Comparison of ENCODE assay signal across 9 cellular contexts in the genomic region with DNA sequence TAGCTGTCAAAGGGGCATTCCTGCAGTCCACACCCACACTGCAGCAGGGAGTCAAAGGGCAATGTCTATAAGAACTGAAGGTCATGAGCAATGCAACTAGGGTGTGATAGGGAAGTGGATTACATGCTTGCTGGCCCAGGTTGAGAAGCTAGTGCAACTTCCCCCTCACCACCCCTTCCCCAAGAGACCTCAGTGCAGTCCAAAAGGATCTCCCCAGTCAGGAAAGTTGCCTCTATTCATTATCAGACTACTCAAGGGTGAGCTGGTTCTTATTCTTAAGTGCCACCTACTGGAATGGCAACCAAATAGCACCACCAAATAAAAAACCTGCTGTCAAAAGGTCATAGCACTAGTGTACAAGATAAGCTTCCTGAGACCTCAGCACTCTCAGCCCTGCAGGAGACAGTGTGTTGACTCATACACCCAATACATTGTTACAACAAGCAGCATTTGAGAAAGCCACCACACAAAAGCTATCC. TPM values are rescaled to one million over a fixed set of nuclear protein-coding genes. Genes with fewer than 3 reads are reported as not detected.
DNase-seq lines count a peak whose midpoint lies in the region; ATAC-seq and TF ChIP-seq lines count a peak whose summit lies in the region.
"Had no signal": no experiment of that assay in that cellular context is flagged by ENCODE, and none has a peak within 500 bp of the region (broad histone marks: within the 10 kb centered on the region; RNA-seq: fewer than 3 reads in every experiment).

No MANE protein-coding gene starts in this region.

- H3K27ac Mint-ChIP-seq in neural progenitor cell (no peak overlapping the region), osteocyte (ENCODE audit: unreplicated experiment) (no peak overlapping the region)
- H3K27ac Mint-ChIP-seq: T-helper 1 cell treated with Interleukin-12 subunit alpha and Interleukin-12 subunit beta and Interleukin-4 antibody, amounts not matched to agents 30 μg/mL and 1 μg/mL, for 36 hours had no signal

- H3K36me3 Mint-ChIP-seq in neural progenitor cell (peaks cover 9% of the 10 kb centered on the region), osteocyte (ENCODE audit: unreplicated experiment) (peaks cover 19% of the 10 kb centered on the region)

- H3K4me3 ChIP-seq in SU-DHL-6 (ENCODE audit: insufficient read depth, low read length, poor library complexity, severe bottlenecking) (no peak overlapping the region), neural progenitor cell (no peak overlapping the region), coronary artery (no peak overlapping the region)

- H3K79me2 ChIP-seq in SU-DHL-6 (ENCODE audit: insufficient read depth, low read length) (no peaks in the 10 kb centered on the region), neural progenitor cell (ENCODE audit: low read depth) (no peaks in the 10 kb centered on the region)

- H3K4me1 ChIP-seq in neural progenitor cell = peaks cover 19% of the 10 kb centered on the region

- H4K20me1 ChIP-seq in SU-DHL-6 (ENCODE audit: low read depth, low read length) = peaks cover 8% of the 10 kb centered on the region; the same call in 1 of the 2 replicates
- H4K20me1 ChIP-seq in neural progenitor cell (ENCODE audit: low read depth) = peaks cover 17% of the 10 kb centered on the region

- ATAC-seq in GM18519 (IDR thresholded peaks at IDR 0.05; ENCODE audit: low FRiP score, unreplicated experiment) = peak; percentile 92
- peak; percentile 64 for ATAC-seq in HG03280 (IDR thresholded peaks at IDR 0.05; ENCODE audit: unreplicated experiment)

- H3K27me3 Mint-ChIP-seq in neural progenitor cell (ENCODE audit: insufficient read depth, low read depth) (peaks cover 3% of the 10 kb centered on the region), osteocyte (ENCODE audit: unreplicated experiment) (no peaks in the 10 kb centered on the region)

- H3K9ac ChIP-seq in SU-DHL-6 (ENCODE audit: low read length) (no peak overlapping the region), neural progenitor cell (no peak overlapping the region)

- H3K4me1 Mint-ChIP-seq in neural progenitor cell (peaks cover 12% of the 10 kb centered on the region), osteocyte (ENCODE audit: unreplicated experiment) (no peaks in the 10 kb centered on the region)

- H3K4me2 ChIP-seq in SU-DHL-6 (ENCODE audit: low read depth, low read length, poor library complexity, severe bottlenecking) (no peak overlapping the region), neural progenitor cell (no peak overlapping the region)

- H3K36me3 ChIP-seq in SU-DHL-6 (ENCODE audit: low read length) = no peaks in the 10 kb centered on the region
- no peaks in the 10 kb centered on the region for H3K36me3 ChIP-seq in neural progenitor cell

- DNase-seq in neural progenitor cell (ENCODE audit: low spot score) (peak; percentile 12), osteocyte (ENCODE audit: extremely low spot score, unreplicated experiment) (no peak), cortex of kidney (lab: John Stamatoyannopoulos, UW) (no peak), coronary artery (ENCODE audit: low spot score) (no peak)
- DNase-seq in stimulated activated CD4-positive, alpha-beta T cell treated with anti-CD3 and anti-CD28 coated beads, Interleukin-2, amount 100 ng/mL, for 24 hours = no peak

- H3K27me3 ChIP-seq in SU-DHL-6 (ENCODE audit: low read length) (no peaks in the 10 kb centered on the region), neural progenitor cell (no peaks in the 10 kb centered on the region)

- H2AFZ ChIP-seq in SU-DHL-6 (ENCODE audit: low read depth, low read length, severe bottlenecking) = no peak overlapping the region
- no peak overlapping the region for H2AFZ ChIP-seq in neural progenitor cell (replicated peaks)

- TF ChIP-seq CTCF in SU-DHL-6 (IDR thresholded peaks at IDR 0.05; ENCODE audit: insufficient read depth, low read length, poor library complexity, severe bottlenecking) = peak; percentile 67
- peak; percentile 41 for TF ChIP-seq CTCF in neural progenitor cell (IDR thresholded peaks at IDR 0.05)
- no peak for TF ChIP-seq CTCF in osteocyte (IDR thresholded peaks at IDR 0.05)
- TF ChIP-seq CTCF in coronary artery (IDR thresholded peaks at IDR 0.05) = no peak

- H3K9me2 ChIP-seq in SU-DHL-6 (replicated peaks; ENCODE audit: insufficient read depth, low read length) = no peaks in the 10 kb centered on the region

- H3K9me3 Mint-ChIP-seq in neural progenitor cell (peaks cover 49% of the 10 kb centered on the region), osteocyte (ENCODE audit: unreplicated experiment) (peaks cover 34% of the 10 kb centered on the region)

- H3F3A ChIP-seq in SU-DHL-6 (ENCODE audit: insufficient read depth) (no peaks in the 10 kb centered on the region), neural progenitor cell (ENCODE audit: low read depth) (peaks cover 13% of the 10 kb centered on the region)

- H3K4me3 Mint-ChIP-seq in neural progenitor cell (no peak overlapping the region), osteocyte (ENCODE audit: unreplicated experiment) (no peak overlapping the region)
- H3K4me3 Mint-ChIP-seq: T-helper 1 cell treated with Interleukin-12 subunit alpha and Interleukin-12 subunit beta and Interleukin-4 antibody, amounts not matched to agents 30 μg/mL and 1 μg/mL, for 36 hours had no signal

- no peaks in the 10 kb centered on the region for H3K9me3 ChIP-seq in SU-DHL-6 (ENCODE audit: insufficient read depth, low read length)
- peaks cover 8% of the 10 kb centered on the region for H3K9me3 ChIP-seq in neural progenitor cell (ENCODE audit: low read depth)

- no peak overlapping the region for H3K27ac ChIP-seq in SU-DHL-6 (ENCODE audit: low read depth, low read length)
- H3K27ac ChIP-seq in neural progenitor cell = no peak overlapping the region
- H3K27ac ChIP-seq in coronary artery = no peak overlapping the region

RNA-seq across cellular contexts. Expression of gene MTERF1, which starts 28.2 kb away (rescaled TPM):
- 16.2 and 36.9 TPM in 2 replicates for total RNA-seq in neural progenitor cell (ENCODE audit: low replicate concordance)
- total RNA-seq in osteocyte = 10.2 and 10.7 TPM in 2 replicates

Comparison
In these comparisons a context has a peak if more than half of its experiments do, and no peak if none do; other contexts are left out.
1. CTCF ChIP-seq: peak in SU-DHL-6 (single experiment) and neural progenitor cell (single experiment); none in osteocyte (single experiment) and coronary artery (single experiment).